In the genomic region with DNA sequence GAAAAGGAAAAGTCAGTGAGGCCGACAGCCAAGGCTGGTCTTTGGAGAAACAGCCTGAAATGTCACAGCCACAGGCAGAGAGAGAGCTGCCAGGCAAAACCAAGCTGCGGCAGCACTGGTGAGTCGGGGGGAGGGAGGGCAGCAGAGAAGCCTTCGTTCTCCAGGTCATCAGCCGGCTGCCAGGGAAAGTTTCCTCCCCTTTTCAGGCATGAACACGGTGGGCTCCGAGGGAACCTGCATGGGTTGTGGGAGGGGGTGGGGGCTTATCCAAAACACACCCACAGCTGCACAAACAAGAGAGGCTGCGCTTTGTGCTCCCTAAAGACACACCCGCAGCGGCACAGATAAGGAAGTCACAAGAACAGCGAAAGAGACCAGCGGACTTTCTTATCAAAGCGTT, we compare ENCODE assay signal across 2 cellular contexts.
TF ChIP-seq lines count a peak whose summit lies in the region.

No MANE protein-coding gene starts in this region.

TF ChIP-seq in SK-N-SH, 30 proteins besides CTCF, POLR2A, EP300 and RAD21 (continued from another document):
- no peak for TF ChIP-seq PBX3 (IDR thresholded peaks at IDR 0.05)
- TF ChIP-seq GABPA (IDR thresholded peaks at IDR 0.05; ENCODE audit: low read depth) = no peak
- no peak for TF ChIP-seq RXRA (IDR thresholded peaks at IDR 0.05; ENCODE audit: borderline replicate concordance, low read depth)
- no peak for TF ChIP-seq TEAD4 (IDR thresholded peaks at IDR 0.05; ENCODE audit: borderline replicate concordance, insufficient read depth)
- TF ChIP-seq TCF12 (IDR thresholded peaks at IDR 0.05) = no peak
- TF ChIP-seq NRF1 (IDR thresholded peaks at IDR 0.05; ENCODE audit: low read depth, low read length) = no peak
- TF ChIP-seq SMC3 (IDR thresholded peaks at IDR 0.05; ENCODE audit: low read depth, low read length) = no peak

TF ChIP-seq in SK-N-SH treated with all-trans-retinoic acid at 6 μM for 48 hours, 23 proteins besides CTCF, POLR2A, EP300 and RAD21 (continued from another document):
- TF ChIP-seq PATZ1 (CRISPR knock-in tag; IDR thresholded peaks at IDR 0.05; ENCODE audit: borderline replicate concordance) = no peak
- TF ChIP-seq GLIS3 (CRISPR knock-in tag; IDR thresholded peaks at IDR 0.05) = no peak
- no peak for TF ChIP-seq CREB5 (CRISPR knock-in tag; IDR thresholded peaks at IDR 0.05; ENCODE audit: low read depth)
- no peak for TF ChIP-seq ZFP3 (CRISPR knock-in tag; IDR thresholded peaks at IDR 0.05)
- TF ChIP-seq POU6F1 (CRISPR knock-in tag; IDR thresholded peaks at IDR 0.05; ENCODE audit: borderline replicate concordance, low read depth) = no peak
- no peak for TF ChIP-seq RARB (CRISPR knock-in tag; IDR thresholded peaks at IDR 0.05)
- no peak for TF ChIP-seq ARNTL (CRISPR knock-in tag; IDR thresholded peaks at IDR 0.05; ENCODE audit: borderline replicate concordance, low read depth)
- no peak for TF ChIP-seq BACH2 (CRISPR knock-in tag; IDR thresholded peaks at IDR 0.05; ENCODE audit: borderline replicate concordance)
- no peak for TF ChIP-seq SNAI2 (CRISPR knock-in tag; IDR thresholded peaks at IDR 0.05)
- TF ChIP-seq PPARA (CRISPR knock-in tag; IDR thresholded peaks at IDR 0.05; ENCODE audit: borderline replicate concordance) = no peak
